ENCODE assay signal across 15 cellular contexts in genomic region chr10:86709786-86710185, GRCh38. TPM values are rescaled to one million over a fixed set of nuclear protein-coding genes. Genes with fewer than 3 reads are reported as not detected.
DNase-seq lines count a peak whose midpoint lies in the region; ATAC-seq and TF ChIP-seq lines count a peak whose summit lies in the region.
"Had no signal": no experiment of that assay in that cellular context is flagged by ENCODE, and none has a peak within 500 bp of the region (broad histone marks: within the 10 kb centered on the region; RNA-seq: fewer than 3 reads in every experiment).

No MANE protein-coding gene starts in this region.

- CTCF ChIA-PET in WTC11 (lab: Charles Lee): interaction anchor here (1.2 kb wide), 1 partner anchor 206 kb away, joined by 3 read pairs; no protein-coding TSS in a partner anchor

- peak overlapping the region; percentile 43 for H3K27ac Mint-ChIP-seq in T-helper 1 cell treated with Interleukin-12 subunit alpha and Interleukin-12 subunit beta and Interleukin-4 antibody, amounts not matched to agents 30 μg/mL and 1 μg/mL, for 36 hours
- H3K27ac Mint-ChIP-seq in WTC11: peak overlapping the region; percentile 63; the same call in 1 of the 2 replicates

- ATAC-seq in WTC11 (no peak), GM18867 (IDR thresholded peaks at IDR 0.05; ENCODE audit: unreplicated experiment) (no peak), SK-N-SH treated with all-trans-retinoic acid at 6 μM for 48 hours (no peak)

- no peaks in the 10 kb centered on the region for H3K27me3 Mint-ChIP-seq in T-helper 1 cell treated with Interleukin-12 subunit alpha and Interleukin-12 subunit beta and Interleukin-4 antibody, amounts not matched to agents 30 μg/mL and 1 μg/mL, for 36 hours (ENCODE audit: low read depth)
- H3K27me3 Mint-ChIP-seq in WTC11 (ENCODE audit: low read depth): peaks cover 4% of the 10 kb centered on the region; the same call in 1 of the 2 replicates

- no peaks in the 10 kb centered on the region for H3K36me3 Mint-ChIP-seq in T-helper 1 cell treated with Interleukin-12 subunit alpha and Interleukin-12 subunit beta and Interleukin-4 antibody, amounts not matched to agents 30 μg/mL and 1 μg/mL, for 36 hours (ENCODE audit: low read depth)
- no peaks in the 10 kb centered on the region for H3K36me3 Mint-ChIP-seq in WTC11

- H3K4me1 ChIP-seq in right atrium auricular region (peaks cover 0 to 70% of the 10 kb centered on the region in 2 donors), sigmoid colon (peaks cover 0 to 32% (median 22%) of the 10 kb centered on the region in 4 donors)

- H3K27me3 ChIP-seq in right atrium auricular region: no peaks in the 10 kb centered on the region
- H3K27me3 ChIP-seq in sigmoid colon: no peaks in the 10 kb centered on the region
- H3K27me3 ChIP-seq: testis had no signal

- intact Hi-C loops in sigmoid colon (cut with DNase I): no loop called here

- peaks cover 5% of the 10 kb centered on the region for H3K4me1 Mint-ChIP-seq in T-helper 1 cell treated with Interleukin-12 subunit alpha and Interleukin-12 subunit beta and Interleukin-4 antibody, amounts not matched to agents 30 μg/mL and 1 μg/mL, for 36 hours (ENCODE audit: low read depth)
- H3K4me1 Mint-ChIP-seq in WTC11: peaks cover 58% of the 10 kb centered on the region

- TF ChIP-seq EP300 in sigmoid colon (IDR thresholded peaks at IDR 0.05): no peak

- no peaks in the 10 kb centered on the region for H3K9me3 Mint-ChIP-seq in T-helper 1 cell treated with Interleukin-12 subunit alpha and Interleukin-12 subunit beta and Interleukin-4 antibody, amounts not matched to agents 30 μg/mL and 1 μg/mL, for 36 hours
- no peaks in the 10 kb centered on the region for H3K9me3 Mint-ChIP-seq in WTC11

- no peaks in the 10 kb centered on the region for H3K9me3 ChIP-seq in right atrium auricular region
- H3K9me3 ChIP-seq in sigmoid colon: no peaks in the 10 kb centered on the region
- H3K9me3 ChIP-seq: testis had no signal

- no peak for TF ChIP-seq CTCF in WTC11 (IDR thresholded peaks at IDR 0.05)
- no peak for TF ChIP-seq CTCF in right atrium auricular region (IDR thresholded peaks at IDR 0.05)
- no peak for TF ChIP-seq CTCF in sigmoid colon (IDR thresholded peaks at IDR 0.05)

- POLR2A ChIA-PET in WTC11 (lab: Charles Lee): no interaction called here

- H3K4me3 Mint-ChIP-seq in T-helper 1 cell treated with Interleukin-12 subunit alpha and Interleukin-12 subunit beta and Interleukin-4 antibody, amounts not matched to agents 30 μg/mL and 1 μg/mL, for 36 hours: peak overlapping the region; percentile 90
- no peak overlapping the region for H3K4me3 Mint-ChIP-seq in WTC11

- TF ChIP-seq POLR2A in sigmoid colon (IDR thresholded peaks at IDR 0.05): no peak

- H3K27ac ChIP-seq in right atrium auricular region (peak overlapping the region; percentile 42 to 96), sigmoid colon (peak overlapping the region; percentile 93 to 99 (median 96))
- H3K27ac ChIP-seq: HL-60 had no signal

- DNase-seq in T-helper 1 cell: no peak
- DNase-seq in WTC11 (ENCODE audit: low spot score): no peak
- no peak for DNase-seq in right atrium auricular region (ENCODE audit: low spot score)
- peak; percentile 69 for DNase-seq in sigmoid colon
- no peak for DNase-seq in C1 segment of cervical spinal cord (lab: John Stamatoyannopoulos, UW)
- DNase-seq: hippocampal formation, retina, SW 1271 had no signal

- H3K4me3 ChIP-seq in right atrium auricular region (no peak overlapping the region), sigmoid colon (no peak overlapping the region)

- WGBS in sigmoid colon, 2 donors: 96 to 97% methylated on average over 10 of the region's 10 CpGs

- H3K36me3 ChIP-seq in right atrium auricular region (peaks cover 58% of the 10 kb centered on the region), sigmoid colon (peaks cover 0 to 13% (median 0%) of the 10 kb centered on the region in 4 donors)

TF ChIP-seq in WTC11, 78 proteins besides CTCF, POLR2A, EP300 and RAD21 (continues in another document):
- TF ChIP-seq PRDM15 (CRISPR knock-in tag; IDR thresholded peaks at IDR 0.05): no peak
- no peak for TF ChIP-seq ZNF317 (CRISPR knock-in tag; IDR thresholded peaks at IDR 0.05; ENCODE audit: borderline replicate concordance, low read depth)

TF ChIP-seq in SK-N-SH treated with all-trans-retinoic acid at 6 μM for 48 hours, 23 proteins besides CTCF, POLR2A, EP300 and RAD21 (continues in another document):
- no peak for TF ChIP-seq POU6F1 (CRISPR knock-in tag; IDR thresholded peaks at IDR 0.05; ENCODE audit: borderline replicate concordance, low read depth)
- TF ChIP-seq RARB (CRISPR knock-in tag; IDR thresholded peaks at IDR 0.05): no peak
- TF ChIP-seq ISL1 (CRISPR knock-in tag; IDR thresholded peaks at IDR 0.05): no peak
- TF ChIP-seq ZFP3 (CRISPR knock-in tag; IDR thresholded peaks at IDR 0.05): no peak
- no peak for TF ChIP-seq ARNTL (CRISPR knock-in tag; IDR thresholded peaks at IDR 0.05; ENCODE audit: borderline replicate concordance, low read depth)
- TF ChIP-seq BACH2 (CRISPR knock-in tag; IDR thresholded peaks at IDR 0.05; ENCODE audit: borderline replicate concordance): no peak
- TF ChIP-seq CREB5 (CRISPR knock-in tag; IDR thresholded peaks at IDR 0.05; ENCODE audit: low read depth): no peak
- no peak for TF ChIP-seq GLIS3 (CRISPR knock-in tag; IDR thresholded peaks at IDR 0.05)
- no peak for TF ChIP-seq ZC3H10 (CRISPR knock-in tag; IDR thresholded peaks at IDR 0.05)
- TF ChIP-seq CSDC2 (CRISPR knock-in tag; IDR thresholded peaks at IDR 0.05): no peak
- no peak for TF ChIP-seq PPARA (CRISPR knock-in tag; IDR thresholded peaks at IDR 0.05; ENCODE audit: borderline replicate concordance)
- no peak for TF ChIP-seq TCF4 (CRISPR knock-in tag; IDR thresholded peaks at IDR 0.05; ENCODE audit: borderline replicate concordance)
- TF ChIP-seq ZNF70 (CRISPR knock-in tag; IDR thresholded peaks at IDR 0.05): no peak
- TF ChIP-seq ZFP30 (CRISPR knock-in tag; IDR thresholded peaks at IDR 0.05): no peak
- no peak for TF ChIP-seq SNAI2 (CRISPR knock-in tag; IDR thresholded peaks at IDR 0.05)
- no peak for TF ChIP-seq PATZ1 (CRISPR knock-in tag; IDR thresholded peaks at IDR 0.05; ENCODE audit: borderline replicate concordance)
- TF ChIP-seq ESRRG (CRISPR knock-in tag; IDR thresholded peaks at IDR 0.05): no peak

RNA-seq across cellular contexts. Expression of gene LDB3, which starts 41.5 kb away (rescaled TPM):
- total RNA-seq in WTC11 (2021) (0.42 to 0.96 TPM (median 0.46 TPM) in 3 replicates), right atrium auricular region (100 to 1,000 TPM; 448 to 908 TPM), sigmoid colon (10 to 100 TPM; 13.2 to 42.1 (median 22.4) TPM)
- 1 to 10 TPM; 1.2 to 1.9 (median 1.8) TPM for polyA plus RNA-seq in sigmoid colon
- total RNA-seq: endothelial cell of umbilical vein, lung microvascular endothelial cell had no signal
- polyA plus RNA-seq: endothelial cell of umbilical vein had no signal

RNA-seq across cellular contexts. Expression of gene BMPR1A, which starts 46.6 kb away (rescaled TPM):
- 99.7 to 107 TPM (median 104 TPM) in 3 replicates for total RNA-seq in WTC11 (2021)
- total RNA-seq in right atrium auricular region: 10 to 100 TPM; 28.6 to 41.2 TPM
- 100 to 1,000 TPM in 3 of 4 donors, 10 to 100 TPM in 1; 84.2 to 145 (median 120) TPM for total RNA-seq in sigmoid colon
- polyA plus RNA-seq in sigmoid colon: 10 to 100 TPM in 1 of 3 donors, 1 to 10 TPM in 2; 5.5 to 16.1 (median 7.8) TPM
- total RNA-seq: endothelial cell of umbilical vein had no signal
- polyA plus RNA-seq: endothelial cell of umbilical vein had no signal

RNA-seq across cellular contexts. Expression of gene OPN4, which starts 55.4 kb away (rescaled TPM):
- total RNA-seq in WTC11 (2021): not detected in 3 replicates
- under 1 TPM; 0.19 to 0.31 TPM for total RNA-seq in right atrium auricular region
- not detected for total RNA-seq in sigmoid colon
- polyA plus RNA-seq in sigmoid colon: under 1 TPM in 1 of 3 donors, not detected in 2; 0.04 TPM
- total RNA-seq: endothelial cell of umbilical vein, lung microvascular endothelial cell had no signal
- polyA plus RNA-seq: endothelial cell of umbilical vein had no signal

Comparison
In these comparisons a context has a peak if more than half of its experiments do, and no peak if none do; other contexts are left out.
1. RNA of gene LDB3, which starts 41.5 kb away (total RNA-seq): 448 to 908 TPM in right atrium auricular region; 13.2 to 42.1 TPM in sigmoid colon and 0.42 to 0.96 TPM in WTC11; every median in the first group is over 10 times any median in the second.